In genomic region chr10:110221721-110222261, GRCh38 we compare ENCODE assay signal across 8 cellular contexts. TPM values are rescaled to one million over a fixed set of nuclear protein-coding genes. Genes with fewer than 3 reads are reported as not detected.
A peak's percentile ranks its signal among the peaks of the same experiment; 100 is the strongest.
DNase-seq lines count a peak whose midpoint lies in the region; ATAC-seq lines count a peak whose summit lies in the region.

No MANE protein-coding gene starts in this region.

- DNase-seq in NCI-H2107 (lab: John Stamatoyannopoulos, UW) = peak; percentile 31
- no peak for DNase-seq in NCI-H2107 treated with DMSO at 0.1 percent for 48 hours (lab: John Stamatoyannopoulos, UW; ENCODE audit: unreplicated experiment)
- peak; percentile 53 for DNase-seq in NCI-H2196 (lab: John Stamatoyannopoulos, UW; ENCODE audit: unreplicated experiment)
- DNase-seq in activated CD4-positive, alpha-beta T cell treated with anti-CD3 and anti-CD28 coated beads, Interleukin-2, amount 50 U/mL, for 48 hours = peak; percentile 78 to 85
- DNase-seq in dermis blood vessel endothelial cell = peak; percentile 33
- peak; percentile 16 to 65 for DNase-seq in lung microvascular endothelial cell (ENCODE audit: low read depth in 2 of 2)
- DNase-seq in stimulated activated CD4-positive, alpha-beta T cell treated with anti-CD3 and anti-CD28 coated beads, TNF-alpha, amount 100 ng/mL, for 4 hours (ENCODE audit: low read depth in 3 of 3) = peak; percentile 43 to 70 (median 65)

- ATAC-seq in HG02943 (IDR thresholded peaks at IDR 0.05; ENCODE audit: low read depth, unreplicated experiment) = peak; percentile 43

RNA-seq across cellular contexts. Expression of gene MXI1, which starts 14.4 kb away (rescaled TPM):
- 9.3 and 9.5 TPM in 2 replicates for total RNA-seq in dermis blood vessel endothelial cell
- total RNA-seq in lung microvascular endothelial cell = 5.9 and 12.1 TPM in 2 replicates
